ENCODE assay signal across 1 cellular context in genomic region chr4:16264798-16265197, GRCh38.
TF ChIP-seq lines count a peak whose summit lies in the region.

No MANE protein-coding gene starts in this region.

TF ChIP-seq in HepG2, 621 proteins besides CTCF, POLR2A, EP300 and RAD21 (continued from another document):
- TF ChIP-seq SMC3 (IDR thresholded peaks at IDR 0.05; ENCODE audit: low read length) (peak; percentile 81), ATF7 (IDR thresholded peaks at IDR 0.05) (no peak), ATF7 (CRISPR knock-in tag; IDR thresholded peaks at IDR 0.05) (no peak)
- TF ChIP-seq, protein P1, sequence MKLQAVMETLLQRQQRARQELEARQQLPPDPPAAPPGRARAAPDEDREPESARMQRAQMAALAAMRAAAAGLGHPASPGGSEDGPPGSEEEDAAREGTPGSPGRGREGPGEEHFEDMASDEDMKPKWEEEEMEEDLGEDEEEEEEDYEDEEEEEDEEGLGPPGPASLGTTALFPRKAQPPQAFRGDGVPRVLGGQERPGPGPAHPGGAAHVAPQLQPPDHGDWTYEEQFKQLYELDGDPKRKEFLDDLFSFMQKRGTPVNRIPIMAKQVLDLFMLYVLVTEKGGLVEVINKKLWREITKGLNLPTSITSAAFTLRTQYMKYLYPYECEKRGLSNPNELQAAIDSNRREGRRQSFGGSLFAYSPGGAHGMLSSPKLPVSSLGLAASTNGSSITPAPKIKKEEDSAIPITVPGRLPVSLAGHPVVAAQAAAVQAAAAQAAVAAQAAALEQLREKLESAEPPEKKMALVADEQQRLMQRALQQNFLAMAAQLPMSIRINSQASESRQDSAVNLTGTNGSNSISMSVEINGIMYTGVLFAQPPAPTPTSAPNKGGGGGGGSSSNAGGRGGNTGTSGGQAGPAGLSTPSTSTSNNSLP (IDR thresholded peaks at IDR 0.05; ENCODE audit: low read depth, low read length), result peak; percentile 76
